24 cellular contexts compared by ENCODE assay signal in the genomic region with DNA sequence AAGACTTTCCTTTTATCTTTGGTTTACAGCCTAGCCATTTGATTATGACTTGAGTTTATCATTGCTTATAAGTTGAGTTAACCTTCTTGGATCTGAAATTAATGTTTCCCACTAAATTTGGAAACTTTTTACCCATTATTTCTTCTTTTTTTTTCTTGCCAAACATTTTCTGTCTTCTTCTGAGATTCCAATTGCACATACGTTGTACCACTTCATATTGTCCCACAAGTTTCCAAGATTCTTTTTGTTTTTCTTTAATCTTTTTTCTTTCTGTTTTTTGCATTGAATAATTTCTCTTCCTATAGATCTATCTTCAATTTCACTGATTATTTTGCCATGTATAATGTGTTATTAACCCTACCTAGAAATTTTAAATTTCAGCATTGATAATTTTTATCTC. TPM values are rescaled to one million over a fixed set of nuclear protein-coding genes. Genes with fewer than 3 reads are reported as not detected.
DNase-seq lines count a peak whose midpoint lies in the region; ATAC-seq, FAIRE-seq and TF ChIP-seq lines count a peak whose summit lies in the region.
"Had no signal": no experiment of that assay in that cellular context is flagged by ENCODE, and none has a peak within 500 bp of the region (broad histone marks: within the 10 kb centered on the region; RNA-seq: fewer than 3 reads in every experiment).

No MANE protein-coding gene starts in this region.

- H3K4me3 ChIP-seq in tibial artery, result no peak overlapping the region
- H3K4me3 ChIP-seq in upper lobe of left lung, result no peak overlapping the region
- H3K4me3 ChIP-seq: A549; BLaER1 treated with 17β-estradiol and CSF1 and Interleukin-3, amounts not matched to agents 10 nM and 100 nM had no signal

- H3K27ac ChIP-seq in VCaP (peak overlapping the region; percentile 66), tibial artery (no peak overlapping the region), upper lobe of left lung (no peak overlapping the region)
- H3K27ac ChIP-seq: 22Rv1; A549; BLaER1 treated with 17β-estradiol and CSF1 and Interleukin-3, amounts not matched to agents 10 nM and 100 nM; C4-2B had no signal

- ATAC-seq in upper lobe of left lung (ENCODE audit: low FRiP score in 2 of 2), result no peak
- ATAC-seq: A549 had no signal

- no peak for TF ChIP-seq POLR2A in upper lobe of left lung (IDR thresholded peaks at IDR 0.05)

- intact Hi-C loops in tibial artery (cut with DNase I; ENCODE audit: low total_unique reads), result no loop called here

- TF ChIP-seq EP300 in upper lobe of left lung (IDR thresholded peaks at IDR 0.05), result no peak

- FAIRE-seq in islet of Langerhans (lab: Jason Lieb, UNC), result peak; percentile 13
- FAIRE-seq: A549, GM12891, GM19239 had no signal

- DNase-seq in DMS53 (lab: John Stamatoyannopoulos, UW) (peak; percentile 20), DMS53 treated with DMSO at 0.1 percent for 48 hours (lab: John Stamatoyannopoulos, UW; ENCODE audit: unreplicated experiment) (no peak), tibial artery (no peak), upper lobe of left lung (no peak)
- DNase-seq: AML-193; CD4-positive, alpha-beta memory T cell; CD4-positive, CD25-positive, alpha-beta regulatory T cell; CD8-positive, alpha-beta memory T cell; COR-L47; DMS 273 treated with DMSO at 0.1 percent for 48 hours; DMS153; DMS79; DND-41; EL; GF-D8 had no signal

- peaks cover 0 to 4% (median 0%) of the 10 kb centered on the region in 3 donors for H3K9me3 ChIP-seq in tibial artery
- H3K9me3 ChIP-seq in upper lobe of left lung, result peaks cover 0 to 5% (median 0%) of the 10 kb centered on the region in 4 donors

- H3K36me3 ChIP-seq in tibial artery (peaks cover 2 to 43% (median 34%) of the 10 kb centered on the region in 3 donors), upper lobe of left lung (peaks cover 0 to 2% (median 0%) of the 10 kb centered on the region in 4 donors)
- H3K36me3 ChIP-seq: BLaER1 treated with 17β-estradiol and CSF1 and Interleukin-3, amounts not matched to agents 10 nM and 100 nM had no signal

- no peak for TF ChIP-seq CTCF in VCaP (conservative IDR thresholded peaks at IDR 0.05)
- TF ChIP-seq CTCF in tibial artery (IDR thresholded peaks at IDR 0.05), result no peak
- no peak for TF ChIP-seq CTCF in upper lobe of left lung (IDR thresholded peaks at IDR 0.05)

- WGBS in upper lobe of left lung, 2 donors, result 83 to 91% methylated on average over 1 of the region's 1 CpG

- H3K27me3 ChIP-seq in tibial artery, result no peaks in the 10 kb centered on the region
- H3K27me3 ChIP-seq in upper lobe of left lung, result no peaks in the 10 kb centered on the region
- H3K27me3 ChIP-seq: BLaER1 treated with 17β-estradiol and CSF1 and Interleukin-3, amounts not matched to agents 10 nM and 100 nM had no signal

- H3K4me1 ChIP-seq in tibial artery (no peaks in the 10 kb centered on the region), upper lobe of left lung (no peaks in the 10 kb centered on the region)
- H3K4me1 ChIP-seq: BLaER1 treated with 17β-estradiol and CSF1 and Interleukin-3, amounts not matched to agents 10 nM and 100 nM had no signal

RNA-seq across cellular contexts. Expression of gene LONRF2, which starts 18.6 kb away (rescaled TPM):
- total RNA-seq in upper lobe of left lung, result 1 to 10 TPM; 3.0 to 7.9 (median 4.2) TPM
- total RNA-seq: G401 had no signal
